8 cellular contexts compared by ENCODE assay signal in genomic region chr10:4825868-4826787, GRCh38. TPM values are rescaled to one million over a fixed set of nuclear protein-coding genes. Genes with fewer than 3 reads are reported as not detected.
DNase-seq lines count a peak whose midpoint lies in the region; ATAC-seq and TF ChIP-seq lines count a peak whose summit lies in the region.

Gene AKR1E2 (plus strand): TSS chr10:4826207. CDS start chr10:4826325, 118 bp downstream.

- CTCF ChIA-PET in RWPE1 (lab: Yijun Ruan, JAX): interaction anchor here (0.6 to 1.3 kb wide), 2 partner anchors 10 to 482 kb away, joined by 3 to 8 read pairs; no protein-coding TSS in a partner anchor

- DNase-seq in C1 segment of cervical spinal cord (lab: John Stamatoyannopoulos, UW): peak in 9 of 14 donors; percentile 20 to 55 (median 42)
- peak; percentile 83 for DNase-seq in RWPE1 (ENCODE audit: low spot score)
- DNase-seq in activated gamma-delta T cell treated with Interleukin-2 at 50 U/mL for 16 hours: peak; percentile 43
- DNase-seq in fibroblast of peridontal ligament (ENCODE audit: extremely low read depth): peak; percentile 94
- DNase-seq in naive B cell: peak; percentile 35
- peak; percentile 52 to 60 for DNase-seq in stimulated activated CD8-positive, alpha-beta memory T cell treated with anti-CD3 and anti-CD28 coated beads, Interleukin-7, amount 100 ng/mL, for 4 hours (ENCODE audit: low read depth in 2 of 2)
- DNase-seq in COLO829 (ENCODE audit: low spot score): no peak

- peak within 1 kb of the TSS; percentile 77 for H3K27ac ChIP-seq in RWPE1

- POLR2A ChIA-PET in RWPE1 (lab: Yijun Ruan, JAX; ENCODE audit: low non-redundant PET): no interaction called here

- H3K27me3 Mint-ChIP-seq in naive B cell: peaks cover 63 to 81% (median 71%) of the 10 kb centered on the region in 3 donors

- H3K4me3 Mint-ChIP-seq in naive B cell: peak within 1 kb of the TSS; percentile 55 to 80 (median 69)

- ATAC-seq in HG02798 (IDR thresholded peaks at IDR 0.05; ENCODE audit: poor library complexity, unreplicated experiment): peak; percentile 91
- peak; percentile 86 to 87 for ATAC-seq in naive B cell (ENCODE audit: low read depth in 2 of 2)

- TF ChIP-seq CTCF in RWPE1 (conservative IDR thresholded peaks at IDR 0.05; ENCODE audit: low read depth): no peak

- H3K4me1 Mint-ChIP-seq in naive B cell: peaks cover 3 to 7% (median 4%) of the 10 kb centered on the region in 3 donors

- no peaks in the 10 kb centered on the region for H3K9me3 Mint-ChIP-seq in naive B cell

- no peaks in the 10 kb centered on the region for H3K36me3 Mint-ChIP-seq in naive B cell

- H3K27ac Mint-ChIP-seq in naive B cell: peak within 1 kb of the TSS in 1 of 6 donors; percentile 20

RNA-seq across cellular contexts. Expression of gene AKR1E2, which starts in this region (rescaled TPM):
- polyA plus RNA-seq in naive B cell (ENCODE audit: low read depth in 6 of 6): not detected

Comparison
In these comparisons a context has a peak if more than half of its experiments do, and no peak if none do; other contexts are left out.
1. Peak in DNase-seq and ATAC-seq in naive B cell; RNA of the gene not detected or under 1 TPM.